ENCODE assay signal across 9 cellular contexts in the genomic region with DNA sequence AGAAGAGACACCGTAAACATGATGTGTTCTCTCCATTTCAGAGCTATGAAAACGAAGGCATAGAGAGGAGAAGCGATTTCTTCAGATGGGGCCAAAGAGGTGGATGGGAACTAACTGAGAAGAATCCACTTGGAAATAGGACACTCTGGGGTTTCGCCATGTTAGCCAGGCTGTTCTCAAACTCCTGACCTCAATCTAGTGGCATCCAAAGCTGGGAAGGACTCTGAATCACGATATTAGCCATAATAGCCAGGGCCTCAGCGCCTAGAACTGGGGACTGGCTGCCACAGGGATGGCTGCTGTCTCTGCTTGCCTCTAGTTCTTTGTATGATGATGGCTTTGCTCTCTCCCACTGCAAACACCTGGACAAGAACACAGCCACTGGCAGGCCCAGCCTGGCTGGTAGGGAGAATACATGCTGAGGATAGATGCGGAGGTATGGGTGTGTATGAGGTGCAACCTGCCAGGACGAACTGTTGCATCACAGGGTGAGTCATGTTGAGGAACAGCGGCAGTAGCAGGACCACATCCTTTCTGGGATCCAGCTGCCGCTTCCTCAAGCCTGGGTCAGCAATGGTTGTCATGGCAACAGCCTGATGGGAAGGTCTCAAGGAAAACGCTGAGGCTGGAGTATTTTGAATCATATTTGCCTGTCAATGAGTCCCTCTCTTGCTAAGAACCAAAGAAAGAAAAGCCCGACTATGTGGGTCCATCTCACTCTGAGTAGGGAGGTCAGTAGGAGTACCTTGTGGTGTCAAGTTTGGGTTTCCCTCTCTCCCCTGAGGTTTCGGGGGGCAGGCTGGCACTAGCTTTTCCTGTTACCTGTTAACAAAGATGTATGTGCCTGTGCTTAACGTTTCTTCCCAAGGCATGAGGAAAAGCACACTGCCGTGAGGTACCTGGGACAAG. TPM values are rescaled to one million over a fixed set of nuclear protein-coding genes. Genes with fewer than 3 reads are reported as not detected.
A peak's percentile ranks its signal among the peaks of the same experiment; 100 is the strongest.
DNase-seq lines count a peak whose midpoint lies in the region; ATAC-seq, FAIRE-seq and TF ChIP-seq lines count a peak whose summit lies in the region.
"Had no signal": no experiment of that assay in that cellular context is flagged by ENCODE, and none has a peak within 500 bp of the region (broad histone marks: within the 10 kb centered on the region; RNA-seq: fewer than 3 reads in every experiment).

No MANE protein-coding gene starts in this region.

- no peaks in the 10 kb centered on the region for H3F3A ChIP-seq in neural cell (ENCODE audit: insufficient read depth, low read length, poor library complexity, severe bottlenecking)

- no peaks in the 10 kb centered on the region for H3K27me3 ChIP-seq in neural cell (ENCODE audit: insufficient read depth, low read depth, low read length)
- H3K27me3 ChIP-seq in suprapubic skin, result peaks cover 21% of the 10 kb centered on the region

- H3K27ac ChIP-seq in cingulate gyrus (ENCODE audit: low read depth, low read length) (peak overlapping the region; percentile 58), neural cell (ENCODE audit: low read length) (peak overlapping the region; percentile 70), suprapubic skin (no peak overlapping the region)

- TF ChIP-seq EP300 in neural cell (conservative IDR thresholded peaks at IDR 0.05; ENCODE audit: poor library complexity, severe bottlenecking) (no peak), suprapubic skin (IDR thresholded peaks at IDR 0.05) (no peak)

- 69% methylated on average over 10 of the region's 15 CpGs for whole genome bisulfite sequencing in suprapubic skin

- FAIRE-seq in GM12892 (lab: Jason Lieb, UNC), result peak; percentile 84

- no peak for ATAC-seq in GM18502 (IDR thresholded peaks at IDR 0.05; ENCODE audit: poor library complexity, unreplicated experiment)

- TF ChIP-seq POLR2A in GM12892 (IDR thresholded peaks at IDR 0.05; ENCODE audit: low read depth, low read length) (no peak), suprapubic skin (IDR thresholded peaks at IDR 0.05) (no peak)

- DNase-seq in ACHN, result peak; percentile 60
- DNase-seq in GM12892 (ENCODE audit: insufficient read length), result no peak
- peak; percentile 92 for DNase-seq in RPMI7951 (ENCODE audit: low read depth)
- no peak for DNase-seq in suprapubic skin (ENCODE audit: low spot score in 2 of 2)
- DNase-seq in GM13976 (ENCODE audit: low spot score), result no peak

- no peaks in the 10 kb centered on the region for H4K20me1 ChIP-seq in neural cell (ENCODE audit: insufficient read depth)

- H3K4me1 ChIP-seq in suprapubic skin, result peaks cover 15% of the 10 kb centered on the region

- H3K36me3 ChIP-seq in neural cell (ENCODE audit: insufficient read depth, low read length) (no peaks in the 10 kb centered on the region), suprapubic skin (no peaks in the 10 kb centered on the region)

- H3K9me2 ChIP-seq in neural cell (ENCODE audit: insufficient read depth, low read length), result no peaks in the 10 kb centered on the region

- TF ChIP-seq RAD21 in neural cell (conservative IDR thresholded peaks at IDR 0.05), result no peak

- peak overlapping the region; percentile 19 for H2AFZ ChIP-seq in neural cell (ENCODE audit: low read depth, low read length)

- no peaks in the 10 kb centered on the region for H3K79me2 ChIP-seq in neural cell (replicated peaks; ENCODE audit: insufficient read depth, low read length)

- H3K4me3 ChIP-seq in neural cell (ENCODE audit: low read length) (peak overlapping the region; percentile 25), suprapubic skin (no peak overlapping the region)

- TF ChIP-seq CTCF in neural cell (IDR thresholded peaks at IDR 0.05; ENCODE audit: poor library complexity, severe bottlenecking) (no peak), suprapubic skin (IDR thresholded peaks at IDR 0.05) (no peak), GM13976 (IDR thresholded peaks at IDR 0.05; ENCODE audit: borderline replicate concordance, control extremely low read depth, extremely low read depth, insufficient read depth, missing control alignments) (no peak)

- in situ Hi-C loops in ACHN (cut with HindIII; ENCODE audit: low pct_ligation_motif_present, low pct_unique_long_range_greater_than_20kb, low sequenced_read_pairs), result no loop called here
- in situ Hi-C loops in GM13976 (cut with MboI; ENCODE audit: low sequenced_read_pairs, unreplicated experiment), result no loop called here

- H3K9me3 ChIP-seq in neural cell (ENCODE audit: low read length) (no peaks in the 10 kb centered on the region), suprapubic skin (no peaks in the 10 kb centered on the region)

- H3K9ac ChIP-seq in neural cell (ENCODE audit: low read length), result peak overlapping the region; percentile 44

- H3K4me2 ChIP-seq in neural cell (ENCODE audit: low read length), result no peak overlapping the region

TF ChIP-seq in neural cell, 6 proteins besides CTCF, POLR2A, EP300 and RAD21:
- TF ChIP-seq POLR2AphosphoS5 (IDR thresholded peaks at IDR 0.05), result peak; percentile 42
- no peak for TF ChIP-seq TAF1 (IDR thresholded peaks at IDR 0.05; ENCODE audit: low read depth)
- TF ChIP-seq MXI1 (conservative IDR thresholded peaks at IDR 0.05; ENCODE audit: poor library complexity, severe bottlenecking), result no peak
- TF ChIP-seq REST (IDR thresholded peaks at IDR 0.05; ENCODE audit: borderline replicate concordance), result peak; percentile 27
- TF ChIP-seq SMC3 (conservative IDR thresholded peaks at IDR 0.05; ENCODE audit: poor library complexity), result no peak

RNA-seq across cellular contexts. Expression of gene CCDC177, which starts 31.1 kb away (rescaled TPM):
- polyA plus RNA-seq in GM12892 (2012; ENCODE audit: missing spikeins), result not detected
- total RNA-seq in RPMI7951 (2014; rRNA removed; shearing (Covaris generic)), result not detected in 2 replicates
- polyA plus RNA-seq in neural cell, result 3.2 and 4.3 TPM in 2 replicates
- polyA minus RNA-seq in neural cell, result 14.9 and 16.3 TPM in 2 replicates
- under 1 TPM in 2 of 4 donors, not detected in 2; 0.13 to 0.34 TPM for total RNA-seq in suprapubic skin
- total RNA-seq: skeletal muscle tissue had no signal

RNA-seq across cellular contexts. Expression of gene PLEKHD1, which starts 59.1 kb away (rescaled TPM):
- polyA plus RNA-seq in GM12892 (2012; ENCODE audit: missing spikeins), result not detected
- not detected in 2 replicates for total RNA-seq in RPMI7951 (2014; rRNA removed; shearing (Covaris generic))
- 0.52 TPM in 1 of 2 replicates, not detected in the other for polyA plus RNA-seq in neural cell
- polyA minus RNA-seq in neural cell, result 0.24 and 0.35 TPM in 2 replicates
- 1 to 10 TPM; 1.2 to 3.5 (median 2.3) TPM for total RNA-seq in suprapubic skin

Comparison
In these comparisons a context has a peak if more than half of its experiments do, and no peak if none do; other contexts are left out.
1. DNase-seq: peak in ACHN (single experiment) and RPMI7951 (single experiment); none in GM12892 (single experiment), suprapubic skin (0 of 2) and GM13976 (single experiment).